1 cellular context compared by ENCODE assay signal in genomic region chr3:69095636-69096035, GRCh38.
TF ChIP-seq lines count a peak whose summit lies in the region.

No MANE protein-coding gene starts in this region.

TF ChIP-seq in GM23338, 12 proteins besides CTCF, POLR2A, EP300 and RAD21 (continued from another document):
- TF ChIP-seq ZNF462 (CRISPR knock-in tag; IDR thresholded peaks at IDR 0.05) (no peak), EZH2phosphoT487 (IDR thresholded peaks at IDR 0.05; ENCODE audit: unreplicated experiment) (no peak), EZH2 (IDR thresholded peaks at IDR 0.05; ENCODE audit: low read depth, unreplicated experiment) (no peak), ZNF331 (CRISPR knock-in tag; IDR thresholded peaks at IDR 0.05; ENCODE audit: low read depth) (no peak)
